In the genomic region with DNA sequence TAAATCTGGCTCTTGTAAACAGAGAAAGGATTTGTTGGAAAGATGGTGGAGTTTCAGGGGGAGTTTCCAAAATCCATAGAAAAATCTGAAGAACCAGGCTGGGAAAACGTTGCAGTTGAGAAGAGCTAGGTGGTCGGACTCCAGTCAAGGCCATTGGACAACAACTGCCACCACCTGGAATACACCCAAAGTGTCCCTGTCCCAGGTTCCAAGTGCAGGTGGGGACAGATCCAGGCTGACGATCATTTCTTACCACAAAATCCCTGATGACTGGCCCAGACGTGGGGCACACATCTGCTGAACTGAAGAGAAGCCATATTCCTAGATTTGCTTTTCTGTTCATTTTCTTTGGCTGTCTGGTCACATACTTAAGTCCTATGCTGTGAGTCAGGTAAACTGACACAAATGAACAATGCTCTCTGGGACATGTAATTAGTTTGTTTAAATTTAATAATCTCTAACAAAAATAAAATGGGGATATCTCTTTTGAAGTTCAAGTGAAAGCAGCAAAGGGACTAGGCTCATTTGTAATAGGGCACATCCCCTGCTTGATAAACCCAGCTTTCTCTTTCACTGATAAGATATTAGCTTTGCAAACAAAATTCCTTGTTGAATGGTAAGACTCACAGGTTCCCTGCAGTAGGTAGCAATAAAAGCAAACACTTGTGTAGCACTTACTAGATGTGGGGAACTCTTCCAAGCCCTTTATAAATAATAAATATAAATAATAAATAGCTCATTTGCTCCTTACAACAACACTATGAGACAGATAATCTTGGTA, we compare ENCODE assay signal across 1 cellular context.
TF ChIP-seq lines count a peak whose summit lies in the region.

No MANE protein-coding gene starts in this region.

TF ChIP-seq in SK-N-SH, 30 proteins besides CTCF, POLR2A, EP300 and RAD21 (continued from another document):
- TF ChIP-seq, protein P1, sequence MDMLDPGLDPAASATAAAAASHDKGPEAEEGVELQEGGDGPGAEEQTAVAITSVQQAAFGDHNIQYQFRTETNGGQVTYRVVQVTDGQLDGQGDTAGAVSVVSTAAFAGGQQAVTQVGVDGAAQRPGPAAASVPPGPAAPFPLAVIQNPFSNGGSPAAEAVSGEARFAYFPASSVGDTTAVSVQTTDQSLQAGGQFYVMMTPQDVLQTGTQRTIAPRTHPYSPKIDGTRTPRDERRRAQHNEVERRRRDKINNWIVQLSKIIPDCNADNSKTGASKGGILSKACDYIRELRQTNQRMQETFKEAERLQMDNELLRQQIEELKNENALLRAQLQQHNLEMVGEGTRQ (IDR thresholded peaks at IDR 0.05; ENCODE audit: borderline replicate concordance, low read depth, low read length), result no peak
- TF ChIP-seq SIN3A (IDR thresholded peaks at IDR 0.05; ENCODE audit: borderline replicate concordance, low read depth, low read length) (no peak), CHD2 (IDR thresholded peaks at IDR 0.05; ENCODE audit: low read length, partially characterized antibody) (no peak), GABPA (IDR thresholded peaks at IDR 0.05; ENCODE audit: low read depth) (no peak), EZH2phosphoT487 (IDR thresholded peaks at IDR 0.05; ENCODE audit: borderline replicate concordance, low read depth) (no peak), SMC3 (IDR thresholded peaks at IDR 0.05; ENCODE audit: low read depth, low read length) (no peak), MAX (IDR thresholded peaks at IDR 0.05; ENCODE audit: low read depth) (no peak), YY1 (IDR thresholded peaks at IDR 0.05; ENCODE audit: low read depth) (no peak), GATA2 (CRISPR knock-in tag; IDR thresholded peaks at IDR 0.05) (no peak), ELF1 (IDR thresholded peaks at IDR 0.05) (no peak), REST (IDR thresholded peaks at IDR 0.05; ENCODE audit: low read depth, low read length) (no peak)
- TF ChIP-seq, protein P2, sequence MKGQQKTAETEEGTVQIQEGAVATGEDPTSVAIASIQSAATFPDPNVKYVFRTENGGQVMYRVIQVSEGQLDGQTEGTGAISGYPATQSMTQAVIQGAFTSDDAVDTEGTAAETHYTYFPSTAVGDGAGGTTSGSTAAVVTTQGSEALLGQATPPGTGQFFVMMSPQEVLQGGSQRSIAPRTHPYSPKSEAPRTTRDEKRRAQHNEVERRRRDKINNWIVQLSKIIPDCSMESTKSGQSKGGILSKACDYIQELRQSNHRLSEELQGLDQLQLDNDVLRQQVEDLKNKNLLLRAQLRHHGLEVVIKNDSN (IDR thresholded peaks at IDR 0.05; ENCODE audit: borderline replicate concordance, low read depth), result no peak
- TF ChIP-seq, protein P3, sequence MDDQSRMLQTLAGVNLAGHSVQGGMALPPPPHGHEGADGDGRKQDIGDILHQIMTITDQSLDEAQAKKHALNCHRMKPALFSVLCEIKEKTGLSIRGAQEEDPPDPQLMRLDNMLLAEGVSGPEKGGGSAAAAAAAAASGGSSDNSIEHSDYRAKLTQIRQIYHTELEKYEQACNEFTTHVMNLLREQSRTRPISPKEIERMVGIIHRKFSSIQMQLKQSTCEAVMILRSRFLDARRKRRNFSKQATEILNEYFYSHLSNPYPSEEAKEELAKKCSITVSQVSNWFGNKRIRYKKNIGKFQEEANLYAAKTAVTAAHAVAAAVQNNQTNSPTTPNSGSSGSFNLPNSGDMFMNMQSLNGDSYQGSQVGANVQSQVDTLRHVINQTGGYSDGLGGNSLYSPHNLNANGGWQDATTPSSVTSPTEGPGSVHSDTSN (IDR thresholded peaks at IDR 0.05), result no peak
